ENCODE assay signal across 15 cellular contexts in the genomic region with DNA sequence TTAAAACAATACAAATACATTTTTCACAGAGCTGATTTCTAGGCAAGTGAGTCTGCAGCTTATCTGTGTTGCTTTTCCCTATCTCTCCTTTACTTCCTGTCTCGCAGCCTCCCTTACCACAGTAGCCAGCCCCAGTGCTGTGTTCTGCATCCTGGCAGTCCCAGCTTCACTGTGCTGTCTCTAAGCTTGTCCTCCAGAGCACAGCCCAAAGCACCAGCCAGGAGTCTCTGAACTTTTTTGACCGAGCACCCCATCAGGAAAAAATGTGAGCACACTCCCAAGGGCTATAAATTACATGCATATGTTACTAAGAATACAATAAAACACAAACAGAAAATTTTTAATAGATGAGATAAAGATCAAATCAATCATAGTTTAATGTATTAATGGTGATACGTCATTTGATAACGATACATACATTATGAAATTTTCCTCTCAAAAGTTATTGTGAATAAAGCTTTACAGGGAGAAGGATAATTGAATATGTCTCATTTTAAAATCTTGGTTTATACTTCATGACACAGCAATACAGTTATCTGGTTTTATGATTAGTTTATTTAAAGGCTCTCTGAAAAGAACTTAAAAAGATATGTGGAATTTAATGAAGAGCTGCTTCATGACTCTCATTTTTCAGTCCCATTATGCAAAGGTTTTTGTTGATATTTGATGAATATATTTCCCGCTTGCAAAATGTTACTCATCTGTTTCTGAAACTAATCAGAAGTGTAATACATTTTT. TPM values are rescaled to one million over a fixed set of nuclear protein-coding genes. Genes with fewer than 3 reads are reported as not detected.
A peak's percentile ranks its signal among the peaks of the same experiment; 100 is the strongest.
DNase-seq lines count a peak whose midpoint lies in the region; ATAC-seq and TF ChIP-seq lines count a peak whose summit lies in the region.
"Had no signal": no experiment of that assay in that cellular context is flagged by ENCODE, and none has a peak within 500 bp of the region (broad histone marks: within the 10 kb centered on the region; RNA-seq: fewer than 3 reads in every experiment).

No MANE protein-coding gene starts in this region.

- H3K27me3 ChIP-seq in Loucy (ENCODE audit: insufficient read depth, low read length, poor library complexity, severe bottlenecking): no peaks in the 10 kb centered on the region

- H3K9me3 Mint-ChIP-seq in mesothelial cell of epicardium: no peaks in the 10 kb centered on the region
- H3K9me3 Mint-ChIP-seq in activated naive CD4-positive, alpha-beta T cell treated with anti-CD3 and anti-CD28 coated beads for 36 hours: no peaks in the 10 kb centered on the region
- H3K9me3 Mint-ChIP-seq: activated CD4-positive, alpha-beta memory T cell treated with anti-CD3 and anti-CD28 coated beads for 36 hours; CD14-positive monocyte; neural crest cell had no signal

- H3K36me3 ChIP-seq in Loucy (ENCODE audit: insufficient read depth, low read length): no peaks in the 10 kb centered on the region

- no peak overlapping the region for H3K4me3 ChIP-seq in Loucy (ENCODE audit: low read length, poor library complexity, severe bottlenecking)
- H3K4me3 ChIP-seq in choroid plexus epithelial cell (ENCODE audit: low read depth, low read length): no peak overlapping the region

- peak; percentile 41 for DNase-seq in ELF-1 (ENCODE audit: low read depth, low spot score)
- peak; percentile 72 for DNase-seq in choroid plexus epithelial cell (ENCODE audit: low read depth)
- DNase-seq in mesothelial cell of epicardium (ENCODE audit: low spot score in 2 of 2, unreplicated experiment in 2 of 2): no peak
- no peak for DNase-seq in activated naive CD4-positive, alpha-beta T cell treated with anti-CD3 and anti-CD28 coated beads for 36 hours
- DNase-seq in cerebellar cortex (ENCODE audit: low spot score): no peak
- DNase-seq: activated CD4-positive, alpha-beta memory T cell treated with anti-CD3 and anti-CD28 coated beads for 36 hours; kidney; NCI-H446 treated with DMSO at 0.1 percent for 48 hours; SIG-M5 had no signal

- no peak overlapping the region for H2AFZ ChIP-seq in Loucy (ENCODE audit: low read length)

- peak overlapping the region; percentile 33 for H3K4me2 ChIP-seq in Loucy (ENCODE audit: low read depth, low read length, poor library complexity, severe bottlenecking)

- TF ChIP-seq CTCF in Loucy (conservative IDR thresholded peaks at IDR 0.05; ENCODE audit: low read length) (no peak), choroid plexus epithelial cell (conservative IDR thresholded peaks at IDR 0.05; ENCODE audit: low read depth, low read length) (no peak), mesothelial cell of epicardium (IDR thresholded peaks at IDR 0.05; ENCODE audit: unreplicated experiment) (no peak)

- H3K4me1 ChIP-seq in Loucy (ENCODE audit: insufficient read depth, low read length, poor library complexity, severe bottlenecking): peaks cover 71% of the 10 kb centered on the region

- no peaks in the 10 kb centered on the region for H3K9me2 ChIP-seq in Loucy (replicated peaks; ENCODE audit: low read depth, low read length)

- H3K27me3 Mint-ChIP-seq in mesothelial cell of epicardium (ENCODE audit: low read depth): no peaks in the 10 kb centered on the region
- peaks cover 7% of the 10 kb centered on the region for H3K27me3 Mint-ChIP-seq in activated naive CD4-positive, alpha-beta T cell treated with anti-CD3 and anti-CD28 coated beads for 36 hours (ENCODE audit: low read depth)

- H3F3A ChIP-seq in Loucy (ENCODE audit: low read depth): 0 out of 2 replicates have a peak, but pooled peaks cover 4% of the 10 kb centered on the region

- CTCF ChIA-PET in activated naive CD4-positive, alpha-beta T cell treated with anti-CD3 and anti-CD28 coated beads for 36 hours (lab: Charles Lee): interaction anchor here (1.6 kb wide), 1 partner anchor 60 kb away, joined by 4 read pairs; no protein-coding TSS in a partner anchor

- H3K4me1 Mint-ChIP-seq in mesothelial cell of epicardium: peaks cover 83% of the 10 kb centered on the region
- peaks cover 21% of the 10 kb centered on the region for H3K4me1 Mint-ChIP-seq in activated naive CD4-positive, alpha-beta T cell treated with anti-CD3 and anti-CD28 coated beads for 36 hours (ENCODE audit: low read depth)

- no peaks in the 10 kb centered on the region for H3K9me3 ChIP-seq in Loucy (ENCODE audit: insufficient read depth, low read depth, low read length)

- ATAC-seq in HG03097 (IDR thresholded peaks at IDR 0.05; ENCODE audit: low FRiP score, unreplicated experiment) (no peak), GM21576 (IDR thresholded peaks at IDR 0.05; ENCODE audit: unreplicated experiment) (no peak)

- no peaks in the 10 kb centered on the region for H4K20me1 ChIP-seq in Loucy (ENCODE audit: insufficient read depth, low read length, poor library complexity, severe bottlenecking)

- H3K9ac ChIP-seq in Loucy (ENCODE audit: low read depth, low read length, poor library complexity, severe bottlenecking): no peak overlapping the region

- intact Hi-C loops in activated naive CD4-positive, alpha-beta T cell treated with anti-CD3 and anti-CD28 coated beads for 36 hours (cut with micrococcal nuclease): no loop called here

- H3K27ac Mint-ChIP-seq in mesothelial cell of epicardium: peak overlapping the region; percentile 85
- H3K27ac Mint-ChIP-seq in activated naive CD4-positive, alpha-beta T cell treated with anti-CD3 and anti-CD28 coated beads for 36 hours: no peak overlapping the region
- H3K27ac Mint-ChIP-seq: activated CD4-positive, alpha-beta memory T cell treated with anti-CD3 and anti-CD28 coated beads for 36 hours; CD14-positive monocyte had no signal

- H3K4me3 Mint-ChIP-seq in mesothelial cell of epicardium: no peak overlapping the region
- H3K4me3 Mint-ChIP-seq in activated naive CD4-positive, alpha-beta T cell treated with anti-CD3 and anti-CD28 coated beads for 36 hours: no peak overlapping the region
- H3K4me3 Mint-ChIP-seq: activated CD4-positive, alpha-beta memory T cell treated with anti-CD3 and anti-CD28 coated beads for 36 hours; CD14-positive monocyte; neural crest cell had no signal

- H3K79me2 ChIP-seq in Loucy (ENCODE audit: insufficient read depth, low read length): no peaks in the 10 kb centered on the region

- H3K36me3 Mint-ChIP-seq in mesothelial cell of epicardium: no peaks in the 10 kb centered on the region
- H3K36me3 Mint-ChIP-seq in activated naive CD4-positive, alpha-beta T cell treated with anti-CD3 and anti-CD28 coated beads for 36 hours (ENCODE audit: low read depth): no peaks in the 10 kb centered on the region
- H3K36me3 Mint-ChIP-seq: activated CD4-positive, alpha-beta memory T cell treated with anti-CD3 and anti-CD28 coated beads for 36 hours; CD14-positive monocyte had no signal

RNA-seq across cellular contexts. Expression of a gene that starts 7.3 kb away (rescaled TPM):
- 146 to 154 TPM (median 153 TPM) in 3 replicates for total RNA-seq in mesothelial cell of epicardium
- 1 to 10 TPM; 1.5 to 2.4 TPM for total RNA-seq in activated naive CD4-positive, alpha-beta T cell treated with anti-CD3 and anti-CD28 coated beads for 36 hours

RNA-seq across cellular contexts. Expression of a gene that starts 41.0 kb away (rescaled TPM):
- 0.74 to 1.3 TPM (median 0.95 TPM) in 3 replicates for total RNA-seq in mesothelial cell of epicardium
- not detected for total RNA-seq in activated naive CD4-positive, alpha-beta T cell treated with anti-CD3 and anti-CD28 coated beads for 36 hours
- total RNA-seq: activated CD4-positive, alpha-beta memory T cell treated with anti-CD3 and anti-CD28 coated beads for 36 hours; MCF 10A had no signal

Comparison
In these comparisons a context has a peak if more than half of its experiments do, and no peak if none do; other contexts are left out.
1. DNase-seq: peak in ELF-1 (single experiment) and choroid plexus epithelial cell (single experiment); none in mesothelial cell of epicardium (0 of 2), activated naive CD4-positive, alpha-beta T cell treated with anti-CD3 and anti-CD28 coated beads for 36 hours (single experiment) and cerebellar cortex (single experiment).
2. RNA of a gene that starts 7.3 kb away (total RNA-seq): 146 to 154 TPM in mesothelial cell of epicardium; 1.5 to 2.4 TPM in activated naive CD4-positive, alpha-beta T cell treated with anti-CD3 and anti-CD28 coated beads for 36 hours; every median in the first group is over 10 times any median in the second.